ENCODE assay signal across 1 cellular context in the genomic region with DNA sequence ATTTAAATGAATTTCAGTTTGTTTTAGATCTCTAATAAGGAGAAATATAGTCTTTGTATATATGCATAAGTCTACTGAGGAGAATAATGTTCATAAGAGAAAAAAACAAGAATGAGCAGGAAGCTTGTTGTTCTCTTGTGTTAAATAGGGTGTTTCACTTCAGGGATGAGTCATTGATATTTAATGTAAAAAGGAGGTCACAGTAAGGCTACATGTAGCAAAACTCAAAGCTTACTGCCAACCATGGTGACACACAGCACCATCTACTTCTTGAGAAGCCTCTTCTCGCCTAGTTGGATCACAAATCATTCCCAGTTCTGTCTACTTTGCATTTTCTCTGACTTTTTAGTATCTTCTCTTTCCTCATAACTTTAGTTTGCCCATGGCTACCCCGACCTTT.
TF ChIP-seq lines count a peak whose summit lies in the region.

No MANE protein-coding gene starts in this region.

TF ChIP-seq in GM23338, 12 proteins besides CTCF, POLR2A, EP300 and RAD21 (continued from another document):
- TF ChIP-seq, protein P1, sequence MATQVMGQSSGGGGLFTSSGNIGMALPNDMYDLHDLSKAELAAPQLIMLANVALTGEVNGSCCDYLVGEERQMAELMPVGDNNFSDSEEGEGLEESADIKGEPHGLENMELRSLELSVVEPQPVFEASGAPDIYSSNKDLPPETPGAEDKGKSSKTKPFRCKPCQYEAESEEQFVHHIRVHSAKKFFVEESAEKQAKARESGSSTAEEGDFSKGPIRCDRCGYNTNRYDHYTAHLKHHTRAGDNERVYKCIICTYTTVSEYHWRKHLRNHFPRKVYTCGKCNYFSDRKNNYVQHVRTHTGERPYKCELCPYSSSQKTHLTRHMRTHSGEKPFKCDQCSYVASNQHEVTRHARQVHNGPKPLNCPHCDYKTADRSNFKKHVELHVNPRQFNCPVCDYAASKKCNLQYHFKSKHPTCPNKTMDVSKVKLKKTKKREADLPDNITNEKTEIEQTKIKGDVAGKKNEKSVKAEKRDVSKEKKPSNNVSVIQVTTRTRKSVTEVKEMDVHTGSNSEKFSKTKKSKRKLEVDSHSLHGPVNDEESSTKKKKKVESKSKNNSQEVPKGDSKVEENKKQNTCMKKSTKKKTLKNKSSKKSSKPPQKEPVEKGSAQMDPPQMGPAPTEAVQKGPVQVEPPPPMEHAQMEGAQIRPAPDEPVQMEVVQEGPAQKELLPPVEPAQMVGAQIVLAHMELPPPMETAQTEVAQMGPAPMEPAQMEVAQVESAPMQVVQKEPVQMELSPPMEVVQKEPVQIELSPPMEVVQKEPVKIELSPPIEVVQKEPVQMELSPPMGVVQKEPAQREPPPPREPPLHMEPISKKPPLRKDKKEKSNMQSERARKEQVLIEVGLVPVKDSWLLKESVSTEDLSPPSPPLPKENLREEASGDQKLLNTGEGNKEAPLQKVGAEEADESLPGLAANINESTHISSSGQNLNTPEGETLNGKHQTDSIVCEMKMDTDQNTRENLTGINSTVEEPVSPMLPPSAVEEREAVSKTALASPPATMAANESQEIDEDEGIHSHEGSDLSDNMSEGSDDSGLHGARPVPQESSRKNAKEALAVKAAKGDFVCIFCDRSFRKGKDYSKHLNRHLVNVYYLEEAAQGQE (IDR thresholded peaks at IDR 0.05; ENCODE audit: unreplicated experiment): no peak
- TF ChIP-seq, protein P2, sequence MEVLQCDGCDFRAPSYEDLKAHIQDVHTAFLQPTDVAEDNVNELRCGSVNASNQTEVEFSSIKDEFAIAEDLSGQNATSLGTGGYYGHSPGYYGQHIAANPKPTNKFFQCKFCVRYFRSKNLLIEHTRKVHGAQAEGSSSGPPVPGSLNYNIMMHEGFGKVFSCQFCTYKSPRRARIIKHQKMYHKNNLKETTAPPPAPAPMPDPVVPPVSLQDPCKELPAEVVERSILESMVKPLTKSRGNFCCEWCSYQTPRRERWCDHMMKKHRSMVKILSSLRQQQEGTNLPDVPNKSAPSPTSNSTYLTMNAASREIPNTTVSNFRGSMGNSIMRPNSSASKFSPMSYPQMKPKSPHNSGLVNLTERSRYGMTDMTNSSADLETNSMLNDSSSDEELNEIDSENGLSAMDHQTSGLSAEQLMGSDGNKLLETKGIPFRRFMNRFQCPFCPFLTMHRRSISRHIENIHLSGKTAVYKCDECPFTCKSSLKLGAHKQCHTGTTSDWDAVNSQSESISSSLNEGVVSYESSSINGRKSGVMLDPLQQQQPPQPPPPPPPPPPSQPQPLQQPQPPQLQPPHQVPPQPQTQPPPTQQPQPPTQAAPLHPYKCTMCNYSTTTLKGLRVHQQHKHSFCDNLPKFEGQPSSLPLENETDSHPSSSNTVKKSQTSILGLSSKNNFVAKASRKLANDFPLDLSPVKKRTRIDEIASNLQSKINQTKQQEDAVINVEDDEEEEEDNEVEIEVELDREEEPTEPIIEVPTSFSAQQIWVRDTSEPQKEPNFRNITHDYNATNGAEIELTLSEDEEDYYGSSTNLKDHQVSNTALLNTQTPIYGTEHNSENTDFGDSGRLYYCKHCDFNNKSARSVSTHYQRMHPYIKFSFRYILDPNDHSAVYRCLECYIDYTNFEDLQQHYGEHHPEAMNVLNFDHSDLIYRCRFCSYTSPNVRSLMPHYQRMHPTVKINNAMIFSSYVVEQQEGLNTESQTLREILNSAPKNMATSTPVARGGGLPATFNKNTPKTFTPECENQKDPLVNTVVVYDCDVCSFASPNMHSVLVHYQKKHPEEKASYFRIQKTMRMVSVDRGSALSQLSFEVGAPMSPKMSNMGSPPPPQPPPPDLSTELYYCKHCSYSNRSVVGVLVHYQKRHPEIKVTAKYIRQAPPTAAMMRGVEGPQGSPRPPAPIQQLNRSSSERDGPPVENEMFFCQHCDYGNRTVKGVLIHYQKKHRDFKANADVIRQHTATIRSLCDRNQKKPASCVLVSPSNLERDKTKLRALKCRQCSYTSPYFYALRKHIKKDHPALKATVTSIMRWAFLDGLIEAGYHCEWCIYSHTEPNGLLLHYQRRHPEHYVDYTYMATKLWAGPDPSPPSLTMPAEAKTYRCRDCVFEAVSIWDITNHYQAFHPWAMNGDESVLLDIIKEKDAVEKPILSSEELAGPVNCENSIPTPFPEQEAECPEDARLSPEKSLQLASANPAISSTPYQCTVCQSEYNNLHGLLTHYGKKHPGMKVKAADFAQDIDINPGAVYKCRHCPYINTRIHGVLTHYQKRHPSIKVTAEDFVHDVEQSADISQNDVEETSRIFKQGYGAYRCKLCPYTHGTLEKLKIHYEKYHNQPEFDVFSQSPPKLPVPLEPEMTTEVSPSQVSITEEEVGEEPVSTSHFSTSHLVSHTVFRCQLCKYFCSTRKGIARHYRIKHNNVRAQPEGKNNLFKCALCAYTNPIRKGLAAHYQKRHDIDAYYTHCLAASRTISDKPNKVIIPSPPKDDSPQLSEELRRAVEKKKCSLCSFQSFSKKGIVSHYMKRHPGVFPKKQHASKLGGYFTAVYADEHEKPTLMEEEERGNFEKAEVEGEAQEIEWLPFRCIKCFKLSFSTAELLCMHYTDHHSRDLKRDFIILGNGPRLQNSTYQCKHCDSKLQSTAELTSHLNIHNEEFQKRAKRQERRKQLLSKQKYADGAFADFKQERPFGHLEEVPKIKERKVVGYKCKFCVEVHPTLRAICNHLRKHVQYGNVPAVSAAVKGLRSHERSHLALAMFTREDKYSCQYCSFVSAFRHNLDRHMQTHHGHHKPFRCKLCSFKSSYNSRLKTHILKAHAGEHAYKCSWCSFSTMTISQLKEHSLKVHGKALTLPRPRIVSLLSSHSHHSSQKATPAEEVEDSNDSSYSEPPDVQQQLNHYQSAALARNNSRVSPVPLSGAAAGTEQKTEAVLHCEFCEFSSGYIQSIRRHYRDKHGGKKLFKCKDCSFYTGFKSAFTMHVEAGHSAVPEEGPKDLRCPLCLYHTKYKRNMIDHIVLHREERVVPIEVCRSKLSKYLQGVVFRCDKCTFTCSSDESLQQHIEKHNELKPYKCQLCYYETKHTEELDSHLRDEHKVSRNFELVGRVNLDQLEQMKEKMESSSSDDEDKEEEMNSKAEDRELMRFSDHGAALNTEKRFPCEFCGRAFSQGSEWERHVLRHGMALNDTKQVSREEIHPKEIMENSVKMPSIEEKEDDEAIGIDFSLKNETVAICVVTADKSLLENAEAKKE (CRISPR knock-in tag; IDR thresholded peaks at IDR 0.05): no peak
- TF ChIP-seq EZH2 (IDR thresholded peaks at IDR 0.05; ENCODE audit: low read depth, unreplicated experiment): no peak
- TF ChIP-seq ZNF331 (CRISPR knock-in tag; IDR thresholded peaks at IDR 0.05; ENCODE audit: low read depth): no peak
